ENCODE assay signal across 11 cellular contexts in the genomic region with DNA sequence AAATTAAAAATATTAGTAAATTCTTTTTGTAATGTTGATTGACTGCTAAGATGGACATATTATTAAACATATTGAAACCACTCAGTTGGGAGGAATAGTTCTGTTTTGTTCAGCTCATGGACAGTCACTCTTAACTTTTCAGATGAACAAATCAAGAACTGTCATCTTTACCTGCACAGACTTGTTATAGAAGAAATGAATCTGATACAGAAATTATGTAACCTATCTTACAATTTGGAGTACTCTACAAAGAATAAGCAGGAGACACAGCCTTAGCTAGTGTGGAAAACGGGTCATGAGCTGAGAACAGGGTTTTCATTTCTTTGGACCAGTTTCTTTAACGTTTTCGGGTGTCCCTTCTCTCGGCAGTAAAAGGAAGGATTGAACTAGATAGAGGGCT. TPM values are rescaled to one million over a fixed set of nuclear protein-coding genes. Genes with fewer than 3 reads are reported as not detected.
DNase-seq lines count a peak whose midpoint lies in the region; ATAC-seq, FAIRE-seq and TF ChIP-seq lines count a peak whose summit lies in the region.
"Had no signal": no experiment of that assay in that cellular context is flagged by ENCODE, and none has a peak within 500 bp of the region (broad histone marks: within the 10 kb centered on the region; RNA-seq: fewer than 3 reads in every experiment).

No MANE protein-coding gene starts in this region.

- no peak overlapping the region for H3K4me2 ChIP-seq in SK-N-SH
- H3K4me2 ChIP-seq in keratinocyte (ENCODE audit: control insufficient read depth, extremely low read depth, insufficient read depth, low read depth, low read length), result peak overlapping the region; percentile 52

- H3K9me3 ChIP-seq in SK-N-SH (no peaks in the 10 kb centered on the region), keratinocyte (ENCODE audit: control insufficient read depth, low read depth, low read length) (no peaks in the 10 kb centered on the region), spleen (no peaks in the 10 kb centered on the region)

- POLR2A ChIA-PET in SK-N-SH (lab: Yijun Ruan, JAX), result no interaction called here
- POLR2A ChIA-PET in activated CD8-positive, alpha-beta T cell treated with anti-CD3 and anti-CD28 coated beads for 36 hours (lab: Charles Lee), result interaction anchor here (0.7 kb wide), 1 partner anchor 693 kb away, joined by 3 read pairs; the partner anchor contains the start of gene HERPUD2

- no peaks in the 10 kb centered on the region for H3K9me2 ChIP-seq in SK-N-SH

- H3K9me3 Mint-ChIP-seq in activated CD8-positive, alpha-beta T cell treated with anti-CD3 and anti-CD28 coated beads for 36 hours, result no peaks in the 10 kb centered on the region
- H3K9me3 Mint-ChIP-seq: stimulated activated naive B cell treated with anti-CD40 and anti-IgM and Interleukin-4, amounts not matched to agents 10 μg/mL and 1 μg/mL and 100 μg/mL, for 72 hours had no signal

- no peaks in the 10 kb centered on the region for H3K9me1 ChIP-seq in keratinocyte (ENCODE audit: control insufficient read depth, extremely low read depth, insufficient read depth, low read length)

- CTCF ChIA-PET in SK-N-SH (lab: Yijun Ruan, JAX), result interaction anchor here (1.0 to 5.8 kb wide), 5 partner anchors 13 to 793 kb away, joined by 3 to 33 read pairs (median 6); a partner anchor contains a TSS
- CTCF ChIA-PET in activated CD8-positive, alpha-beta T cell treated with anti-CD3 and anti-CD28 coated beads for 36 hours (lab: Charles Lee), result no interaction called here

- peaks cover 20% of the 10 kb centered on the region for H3F3A ChIP-seq in SK-N-SH (replicated peaks; ENCODE audit: insufficient read depth)

- H3K4me1 ChIP-seq in SK-N-SH (ENCODE audit: control insufficient read depth in 1 of 2, insufficient read depth in 2 of 2, low read depth in 1 of 2, low read length in 1 of 2), result peaks cover 13 to 18% of the 10 kb centered on the region in 2 experiments
- H3K4me1 ChIP-seq in keratinocyte (ENCODE audit: control insufficient read depth, extremely low read depth, insufficient read depth, low read length), result peaks cover 40% of the 10 kb centered on the region
- peaks cover 8 to 37% (median 25%) of the 10 kb centered on the region in 6 donors for H3K4me1 ChIP-seq in spleen

- peak overlapping the region; percentile 90 for H3K4me3 Mint-ChIP-seq in activated CD8-positive, alpha-beta T cell treated with anti-CD3 and anti-CD28 coated beads for 36 hours

- no peak overlapping the region for H3K4me3 ChIP-seq in SK-N-SH (ENCODE audit: low read depth in 2 of 2, low read length in 1 of 2)
- peak overlapping the region in 2 of 3 experiments; percentile 46 to 49 for H3K4me3 ChIP-seq in keratinocyte (ENCODE audit: control insufficient read depth in 2 of 3, extremely low read depth in 1 of 3, insufficient read depth in 2 of 3, low read depth in 1 of 3, low read length in 3 of 3)
- H3K4me3 ChIP-seq in spleen, result no peak overlapping the region
- H3K4me3 ChIP-seq: cardiac muscle cell had no signal

- no peak for TF ChIP-seq EP300 in SK-N-SH (IDR thresholded peaks at IDR 0.05; ENCODE audit: borderline replicate concordance in 1 of 2, low read depth in 1 of 2, low read length in 1 of 2)

- peaks cover 19% of the 10 kb centered on the region for H3K4me1 Mint-ChIP-seq in activated CD8-positive, alpha-beta T cell treated with anti-CD3 and anti-CD28 coated beads for 36 hours (ENCODE audit: low read depth)

- no peak for ATAC-seq in SK-N-SH treated with all-trans-retinoic acid at 6 μM for 48 hours
- no peak for ATAC-seq in activated CD8-positive, alpha-beta T cell treated with anti-CD3 and anti-CD28 coated beads for 36 hours
- ATAC-seq: stimulated activated naive B cell treated with anti-CD40 and anti-IgM and Interleukin-4, amounts not matched to agents 10 μg/mL and 1 μg/mL and 100 μg/mL, for 72 hours had no signal

- peaks cover 37% of the 10 kb centered on the region for H3K79me2 ChIP-seq in SK-N-SH (ENCODE audit: insufficient read depth)
- H3K79me2 ChIP-seq in keratinocyte (ENCODE audit: control insufficient read depth, insufficient read depth, low read length), result peaks cover 34% of the 10 kb centered on the region

- dilution Hi-C loops in keratinocyte (cut with MboI; ENCODE audit: extremely low pct_ligation_motif_present, low sequenced_read_pairs), result no loop called here

- DNase-seq in SK-N-SH (no peak), keratinocyte (ENCODE audit: low read depth, low spot score) (peak; percentile 62), spleen (no peak), kidney glomerular epithelial cell (lab: John Stamatoyannopoulos, UW) (no peak), epidermal melanocyte (ENCODE audit: insufficient read length, low spot score) (no peak), NCI-H82 treated with DMSO at 0.1 percent for 48 hours (lab: John Stamatoyannopoulos, UW; ENCODE audit: unreplicated experiment) (no peak)
- DNase-seq in activated CD8-positive, alpha-beta T cell treated with anti-CD3 and anti-CD28 coated beads for 36 hours, result no peak
- DNase-seq: right cardiac atrium; stimulated activated naive B cell treated with anti-CD40 and anti-IgM and Interleukin-4, amounts not matched to agents 10 μg/mL and 1 μg/mL and 100 μg/mL, for 72 hours had no signal

- TF ChIP-seq POLR2A in spleen (IDR thresholded peaks at IDR 0.05), result no peak

- no peak overlapping the region for H3K27ac Mint-ChIP-seq in activated CD8-positive, alpha-beta T cell treated with anti-CD3 and anti-CD28 coated beads for 36 hours
- H3K27ac Mint-ChIP-seq: stimulated activated naive B cell treated with anti-CD40 and anti-IgM and Interleukin-4, amounts not matched to agents 10 μg/mL and 1 μg/mL and 100 μg/mL, for 72 hours had no signal

- 89% methylated on average over 4 of the region's 4 CpGs for WGBS in SK-N-SH (ENCODE audit: low lambda C conversion rate)
- 74 to 84% (median 83%) methylated on average over 4 of the region's 4 CpGs for WGBS in spleen, 5 donors

- H3K27me3 Mint-ChIP-seq in activated CD8-positive, alpha-beta T cell treated with anti-CD3 and anti-CD28 coated beads for 36 hours, result peaks cover 4% of the 10 kb centered on the region

- H2AFZ ChIP-seq in SK-N-SH (ENCODE audit: low read depth), result 0 out of 2 replicates have a peak overlapping the region, but pooled peaks have one; percentile 20
- peak overlapping the region; percentile 77 for H2AFZ ChIP-seq in keratinocyte (ENCODE audit: control insufficient read depth, low read length)

- H3K27me3 ChIP-seq in SK-N-SH (ENCODE audit: insufficient read depth) (no peaks in the 10 kb centered on the region), keratinocyte (ENCODE audit: control insufficient read depth, extremely low read depth, insufficient read depth, low read length) (no peaks in the 10 kb centered on the region), spleen (replicated peaks in 1 of 7) (peaks cover 0 to 5% (median 0%) of the 10 kb centered on the region in 7 donors)
- H3K27me3 ChIP-seq: cardiac muscle cell had no signal

- TF ChIP-seq RAD21 in SK-N-SH (IDR thresholded peaks at IDR 0.05; ENCODE audit: low read length), result no peak

- H3K9ac ChIP-seq in SK-N-SH (no peak overlapping the region), keratinocyte (ENCODE audit: control insufficient read depth, extremely low read depth, insufficient read depth, low read length) (peak overlapping the region; percentile 67)

- H3K27ac ChIP-seq in SK-N-SH (ENCODE audit: low read depth in 2 of 2, low read length in 1 of 2), result no peak overlapping the region
- peak overlapping the region; percentile 97 for H3K27ac ChIP-seq in keratinocyte (ENCODE audit: control insufficient read depth, insufficient read depth, low read length)
- peak overlapping the region in 7 of 8 donors; percentile 55 to 83 (median 76) for H3K27ac ChIP-seq in spleen

- TF ChIP-seq CTCF in SK-N-SH (IDR thresholded peaks at IDR 0.05) (no peak), keratinocyte (optimal IDR thresholded peaks at IDR 0.05 in 1 of 3, IDR thresholded peaks at IDR 0.05 in 1 of 3, conservative IDR thresholded peaks at IDR 0.05 in 1 of 3; ENCODE audit: extremely low read depth in 1 of 3, insufficient read depth in 2 of 3, low read length in 3 of 3) (no peak), spleen (IDR thresholded peaks at IDR 0.05 in 8 of 11, conservative IDR thresholded peaks at IDR 0.05 in 3 of 11) (no peak)
- TF ChIP-seq CTCF in activated CD8-positive, alpha-beta T cell treated with anti-CD3 and anti-CD28 coated beads for 36 hours (IDR thresholded peaks at IDR 0.05), result no peak

- H4K20me1 ChIP-seq in SK-N-SH (ENCODE audit: insufficient read depth), result peaks cover 3% of the 10 kb centered on the region; the same call in 1 of the 2 replicates
- H4K20me1 ChIP-seq in keratinocyte (ENCODE audit: control insufficient read depth, extremely low read depth, insufficient read depth, low read length), result no peaks in the 10 kb centered on the region

- FAIRE-seq in keratinocyte (lab: Jason Lieb, UNC), result peak; percentile 9

- H3K36me3 ChIP-seq in SK-N-SH (replicated peaks in 1 of 2; ENCODE audit: control insufficient read depth in 1 of 2, insufficient read depth in 2 of 2, low read length in 1 of 2), result no peaks in the 10 kb centered on the region
- peaks cover 0 to 4% of the 10 kb centered on the region in 2 experiments for H3K36me3 ChIP-seq in keratinocyte (ENCODE audit: control insufficient read depth in 2 of 2, extremely low read depth in 1 of 2, insufficient read depth in 2 of 2, low read length in 2 of 2)
- no peaks in the 10 kb centered on the region for H3K36me3 ChIP-seq in spleen
- H3K36me3 ChIP-seq: cardiac muscle cell had no signal

- no peaks in the 10 kb centered on the region for H3K36me3 Mint-ChIP-seq in activated CD8-positive, alpha-beta T cell treated with anti-CD3 and anti-CD28 coated beads for 36 hours (ENCODE audit: low read depth)
- H3K36me3 Mint-ChIP-seq: stimulated activated naive B cell treated with anti-CD40 and anti-IgM and Interleukin-4, amounts not matched to agents 10 μg/mL and 1 μg/mL and 100 μg/mL, for 72 hours had no signal

- intact Hi-C loops in activated CD8-positive, alpha-beta T cell treated with anti-CD3 and anti-CD28 coated beads for 36 hours (cut with micrococcal nuclease), result no loop called here
- intact Hi-C loops in spleen (cut with DNase I; ENCODE audit: low total_unique reads), result no loop called here

RNA-seq across cellular contexts. Expression of gene ANLN, which starts 1.2 kb away (rescaled TPM):
- 17.1 and 21.2 TPM in 2 replicates for polyA plus RNA-seq in SK-N-SH (2012; rRNA removed)
- 10.0 and 12.1 TPM in 2 replicates for polyA plus RNA-seq in SK-N-SH (2012; cell fraction: cytosol; rRNA removed)
- polyA plus RNA-seq in SK-N-SH (2012; cell fraction: nucleus; rRNA removed), result 62.9 and 95.4 TPM in 2 replicates
- total RNA-seq in activated CD8-positive, alpha-beta T cell treated with anti-CD3 and anti-CD28 coated beads for 36 hours, result 10 to 100 TPM; 38.1 to 45.0 TPM
- 12.6 to 65.8 TPM (median 55.6 TPM) in 3 replicates for polyA plus RNA-seq in keratinocyte
- 1.7 TPM for polyA plus RNA-seq in keratinocyte (2011; ENCODE audit: low read depth)
- 10.6 and 16.8 TPM in 2 replicates for polyA plus RNA-seq in keratinocyte (2011; cell fraction: cytosol; rRNA removed)
- 29.0 and 31.9 TPM in 2 replicates for polyA plus RNA-seq in keratinocyte (2011; cell fraction: nucleus; rRNA removed)
- polyA plus RNA-seq in keratinocyte (2012; ENCODE audit: low replicate concordance), result 0.55 and 46.9 TPM in 2 replicates
- polyA minus RNA-seq in keratinocyte, result 30.0 to 169 TPM (median 30.1 TPM) in 3 replicates
- 17.8 TPM for polyA minus RNA-seq in keratinocyte (2011; cell fraction: cytosol; rRNA and poly(A)+ RNA removed)
- polyA minus RNA-seq in keratinocyte (2011; cell fraction: nucleus; rRNA and poly(A)+ RNA removed), result 20.5 and 51.1 TPM in 2 replicates
- 10 to 100 TPM in 2 of 7 donors, 1 to 10 TPM in 5; 1.7 to 14.9 (median 5.1) TPM for total RNA-seq in spleen
- polyA plus RNA-seq in spleen, result 1 to 10 TPM in 2 of 3 donors, under 1 TPM in 1; 0.91 to 2.1 (median 1.4) TPM

Comparison
In these comparisons a context has a peak if more than half of its experiments do, and no peak if none do; other contexts are left out.
1. H3K27ac ChIP-seq: peak in keratinocyte (single experiment) and spleen (7 of 8); none in SK-N-SH (0 of 2).
2. H3K4me3 ChIP-seq: peak in keratinocyte (2 of 3); none in SK-N-SH (0 of 2) and spleen (0 of 8).